Comparison of ENCODE assay signal across 8 cellular contexts in the genomic region with DNA sequence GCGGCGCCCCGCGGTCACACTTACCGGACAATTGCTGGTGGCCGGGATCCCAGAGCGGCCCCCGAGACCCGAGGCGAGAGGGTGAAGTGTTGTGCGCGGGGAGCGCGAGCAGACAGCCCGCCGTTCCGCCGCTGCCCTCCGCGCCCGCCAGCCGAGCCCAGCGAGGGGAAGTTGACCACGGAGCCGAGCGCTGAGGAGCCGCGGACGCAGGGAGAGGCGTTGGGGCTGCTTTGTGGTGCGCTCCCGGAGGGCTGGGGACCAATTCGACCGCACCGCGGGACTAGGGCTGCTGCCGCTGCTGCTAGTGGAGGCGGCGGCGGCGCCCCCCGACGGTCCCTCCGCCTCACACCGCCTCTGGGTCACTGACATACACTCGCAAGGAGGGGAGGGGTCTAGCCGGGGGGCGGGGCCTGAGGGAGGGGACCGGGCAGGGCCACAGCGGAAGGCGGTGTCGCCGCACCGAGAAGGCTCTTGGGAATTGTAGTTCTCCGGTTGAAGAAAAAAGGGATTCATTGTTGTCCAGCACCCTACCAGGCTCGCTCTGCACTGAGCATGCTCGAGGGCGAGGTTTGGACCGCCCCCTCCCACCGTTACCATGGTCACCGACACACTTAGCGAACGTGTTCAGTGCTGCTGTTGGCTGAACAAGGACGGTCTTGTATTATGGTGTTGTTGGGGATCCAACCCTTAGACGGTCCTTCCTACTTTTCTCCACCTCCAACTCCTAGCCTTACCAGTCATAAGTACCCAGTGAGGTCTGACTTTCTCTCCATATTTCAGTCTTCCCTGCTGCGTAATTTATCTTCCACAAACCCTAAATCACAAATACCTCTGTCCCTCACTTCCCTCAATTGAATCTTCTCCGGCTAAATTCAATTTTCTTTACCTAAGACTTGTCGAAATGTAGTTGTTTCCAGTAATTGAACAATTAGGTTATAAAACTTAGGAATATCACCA. TPM values are rescaled to one million over a fixed set of nuclear protein-coding genes. Genes with fewer than 3 reads are reported as not detected.
A peak's percentile ranks its signal among the peaks of the same experiment; 100 is the strongest.
DNase-seq lines count a peak whose midpoint lies in the region; ATAC-seq lines count a peak whose summit lies in the region.

A gene with protein sequence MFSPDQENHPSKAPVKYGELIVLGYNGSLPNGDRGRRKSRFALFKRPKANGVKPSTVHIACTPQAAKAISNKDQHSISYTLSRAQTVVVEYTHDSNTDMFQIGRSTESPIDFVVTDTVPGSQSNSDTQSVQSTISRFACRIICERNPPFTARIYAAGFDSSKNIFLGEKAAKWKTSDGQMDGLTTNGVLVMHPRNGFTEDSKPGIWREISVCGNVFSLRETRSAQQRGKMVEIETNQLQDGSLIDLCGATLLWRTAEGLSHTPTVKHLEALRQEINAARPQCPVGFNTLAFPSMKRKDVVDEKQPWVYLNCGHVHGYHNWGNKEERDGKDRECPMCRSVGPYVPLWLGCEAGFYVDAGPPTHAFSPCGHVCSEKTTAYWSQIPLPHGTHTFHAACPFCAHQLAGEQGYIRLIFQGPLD (minus strand): TSS at position 364 of the 957 bp plus-strand sequence. CDS start 36,110 bp downstream, outside the sequence.

- peak within 1 kb of the TSS; percentile 79 for H3K27ac ChIP-seq in epithelial cell of prostate

- DNase-seq in DMS153 treated with DMSO at 0.1 percent for 48 hours (lab: John Stamatoyannopoulos, UW; ENCODE audit: unreplicated experiment) (peak; percentile 96), OCI-M1 (lab: John Stamatoyannopoulos, UW) (peak; percentile 91), activated T-cell treated with anti-CD3 and anti-CD28 coated beads for 24 hours (ENCODE audit: low read depth) (peak; percentile 89), epithelial cell of prostate (ENCODE audit: low read depth, low spot score) (peak; percentile 92), mucosa of gallbladder (ENCODE audit: low spot score) (peak; percentile 96)
- peak; percentile 77 to 86 for DNase-seq in stimulated activated CD8-positive, alpha-beta memory T cell treated with anti-CD3 and anti-CD28 coated beads, Interleukin-4, amount 100 ng/mL, for 4 hours (ENCODE audit: low read depth in 2 of 2, low spot score in 1 of 2)

- H3K27ac Mint-ChIP-seq in IgD-negative memory B cell = peak within 1 kb of the TSS; percentile 95 to 97 (median 97)

- no peaks in the 10 kb centered on the region for H3K9me3 Mint-ChIP-seq in IgD-negative memory B cell

- peak; percentile 79 for ATAC-seq in GM21529 (IDR thresholded peaks at IDR 0.05; ENCODE audit: unreplicated experiment)

- H3K27me3 Mint-ChIP-seq in IgD-negative memory B cell = no peaks in the 10 kb centered on the region

- H3K4me3 Mint-ChIP-seq in IgD-negative memory B cell = peak within 1 kb of the TSS; percentile 91 to 99 (median 98)

- H3K4me1 Mint-ChIP-seq in IgD-negative memory B cell = peaks cover 17 to 29% (median 27%) of the 10 kb centered on the region in 3 donors

- H3K36me3 Mint-ChIP-seq in IgD-negative memory B cell = peaks cover 2% of the 10 kb centered on the region

RNA-seq across cellular contexts. Expression of the gene that starts here (rescaled TPM):
- 23.9 TPM for polyA plus RNA-seq in IgD-negative memory B cell
- total RNA-seq in mucosa of gallbladder = 53.5 TPM

Comparison
In these comparisons a context has a peak if more than half of its experiments do, and no peak if none do; other contexts are left out.
1. Peak in every context shown above with its lines: DNase-seq, ATAC-seq and H3K27ac ChIP-seq.